ENCODE assay signal across 17 cellular contexts in the genomic region with DNA sequence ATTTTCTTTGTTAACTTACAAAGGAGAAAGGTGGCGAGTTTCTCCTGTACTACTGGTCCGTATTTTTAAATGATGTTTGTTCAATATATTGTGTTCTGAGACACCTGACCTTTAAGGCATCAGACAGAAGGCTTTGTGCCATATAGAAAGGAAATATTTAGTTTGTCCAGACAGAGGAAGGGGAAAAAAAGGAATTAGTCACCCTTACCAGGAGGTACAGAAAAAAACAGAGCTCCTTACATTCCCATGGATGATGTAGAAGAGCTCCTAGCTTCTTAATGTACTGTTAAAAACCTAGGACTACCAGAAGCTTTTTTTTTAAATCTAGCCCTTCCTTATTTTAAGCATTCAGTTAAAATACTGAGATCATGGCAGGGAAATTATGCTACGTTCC. TPM values are rescaled to one million over a fixed set of nuclear protein-coding genes. Genes with fewer than 3 reads are reported as not detected.
DNase-seq lines count a peak whose midpoint lies in the region; ATAC-seq, FAIRE-seq and TF ChIP-seq lines count a peak whose summit lies in the region.
"Had no signal": no experiment of that assay in that cellular context is flagged by ENCODE, and none has a peak within 500 bp of the region (broad histone marks: within the 10 kb centered on the region; RNA-seq: fewer than 3 reads in every experiment).

No MANE protein-coding gene starts in this region.

- no peak for TF ChIP-seq CTCF in SK-N-SH (IDR thresholded peaks at IDR 0.05)
- no peak for TF ChIP-seq CTCF in PC-3 (conservative IDR thresholded peaks at IDR 0.05; ENCODE audit: low read depth, low read length)
- TF ChIP-seq CTCF in choroid plexus epithelial cell (conservative IDR thresholded peaks at IDR 0.05; ENCODE audit: low read depth, low read length): no peak

- H3K36me3 ChIP-seq in SK-N-SH (replicated peaks in 1 of 2; ENCODE audit: control insufficient read depth in 1 of 2, insufficient read depth in 2 of 2, low read length in 1 of 2) (peaks cover 22 to 27% of the 10 kb centered on the region in 2 experiments), PC-3 (ENCODE audit: low read depth, low read length) (peaks cover 18% of the 10 kb centered on the region; the same call in 1 of the 2 replicates)

- CTCF ChIA-PET in SK-N-SH (lab: Yijun Ruan, JAX) (interaction anchor here (1.3 kb wide), 1 partner anchor 136 kb away, joined by 4 read pairs; no protein-coding TSS in a partner anchor), PC-3 (lab: Charles Lee) (no interaction called here)

- H3K9me2 ChIP-seq in SK-N-SH (no peaks in the 10 kb centered on the region), PC-3 (replicated peaks; ENCODE audit: low read length) (no peaks in the 10 kb centered on the region)

- H3K79me2 ChIP-seq in SK-N-SH (ENCODE audit: insufficient read depth) (no peaks in the 10 kb centered on the region), PC-3 (ENCODE audit: low read length) (no peaks in the 10 kb centered on the region)

- 86% methylated on average over 3 of the region's 3 CpGs for WGBS in SK-N-SH (ENCODE audit: low lambda C conversion rate)

- intact Hi-C loops in PC-3 (cut with micrococcal nuclease): loop anchor here (5.0 kb wide), 1 partner anchor 128 kb away; no protein-coding TSS in a partner anchor

- POLR2A ChIA-PET in SK-N-SH (lab: Yijun Ruan, JAX) (no interaction called here), PC-3 (lab: Charles Lee; ENCODE audit: unreplicated experiment) (no interaction called here)

- no peak for DNase-seq in SK-N-SH
- DNase-seq in PC-3: peak; percentile 32
- DNase-seq in choroid plexus epithelial cell (ENCODE audit: low read depth): peak; percentile 21
- DNase-seq in pulmonary artery endothelial cell (ENCODE audit: low read depth, low spot score): peak; percentile 46
- DNase-seq in middle frontal gyrus (ENCODE audit: extremely low spot score, low spot score): no peak
- no peak for DNase-seq in GM19239 (ENCODE audit: insufficient read length, low spot score)
- DNase-seq in COLO829 (ENCODE audit: low spot score): no peak
- DNase-seq: CD8-positive, alpha-beta T cell; EL; H7; Karpas-422; MM.1S; NCI-H2029; NCI-H510A had no signal

- H3K9me3 ChIP-seq in SK-N-SH (no peaks in the 10 kb centered on the region), PC-3 (ENCODE audit: low read length) (no peaks in the 10 kb centered on the region)

- BruUV-seq in PC-3 (replicated peaks; lab: Mats Ljungman, UMichigan): no TSS peak

- H3F3A ChIP-seq in SK-N-SH (replicated peaks; ENCODE audit: insufficient read depth): peaks cover 23% of the 10 kb centered on the region
- H3F3A ChIP-seq in PC-3 (ENCODE audit: low read length, unreplicated experiment): peaks cover 14% of the 10 kb centered on the region

- H3K9ac ChIP-seq in SK-N-SH (no peak overlapping the region), PC-3 (ENCODE audit: low read length) (peak overlapping the region; percentile 10; the same call in 1 of the 2 replicates)

- H3K27ac ChIP-seq in SK-N-SH (ENCODE audit: low read depth in 2 of 2, low read length in 1 of 2): peak overlapping the region; percentile 23 to 30; a peak in 2 of 4 replicates
- peak overlapping the region; percentile 89 for H3K27ac ChIP-seq in PC-3 (ENCODE audit: low read length)
- H3K27ac ChIP-seq: 22Rv1 had no signal

- TF ChIP-seq RAD21 in SK-N-SH (IDR thresholded peaks at IDR 0.05; ENCODE audit: low read length): no peak

- H3K4me1 ChIP-seq in SK-N-SH (ENCODE audit: control insufficient read depth in 1 of 2, insufficient read depth in 2 of 2, low read depth in 1 of 2, low read length in 1 of 2) (peaks cover 28 to 43% of the 10 kb centered on the region in 2 experiments), PC-3 (ENCODE audit: insufficient read depth, low read length) (peaks cover 40% of the 10 kb centered on the region)

- ATAC-seq in SK-N-SH treated with all-trans-retinoic acid at 6 μM for 48 hours: no peak
- no peak for ATAC-seq in PC-3
- ATAC-seq: CD8-positive, alpha-beta T cell; HepG2 had no signal

- no peak for FAIRE-seq in GM19239 (lab: Jason Lieb, UNC)
- FAIRE-seq: HepG2 had no signal

- H2AFZ ChIP-seq in SK-N-SH (ENCODE audit: low read depth) (no peak overlapping the region), PC-3 (ENCODE audit: low read length) (no peak overlapping the region)

- H4K20me1 ChIP-seq in SK-N-SH (ENCODE audit: insufficient read depth) (no peaks in the 10 kb centered on the region), PC-3 (ENCODE audit: low read length) (no peaks in the 10 kb centered on the region)

- H3K27me3 ChIP-seq in SK-N-SH (ENCODE audit: insufficient read depth) (no peaks in the 10 kb centered on the region), PC-3 (ENCODE audit: low read length) (no peaks in the 10 kb centered on the region)

- H3K4me2 ChIP-seq in SK-N-SH (0 out of 2 replicates have a peak overlapping the region, but pooled peaks have one; percentile 9), PC-3 (ENCODE audit: low read length) (no peak overlapping the region)

- TF ChIP-seq EP300 in SK-N-SH (IDR thresholded peaks at IDR 0.05; ENCODE audit: borderline replicate concordance in 1 of 2, low read depth in 1 of 2, low read length in 1 of 2): no peak

- H3K4me3 ChIP-seq in SK-N-SH (ENCODE audit: low read depth in 2 of 2, low read length in 1 of 2) (no peak overlapping the region), PC-3 (ENCODE audit: low read length) (no peak overlapping the region), choroid plexus epithelial cell (ENCODE audit: low read depth, low read length) (no peak overlapping the region)

TF ChIP-seq in SK-N-SH, 30 proteins besides CTCF, POLR2A, EP300 and RAD21 (continues in another document):
- TF ChIP-seq, protein P1, sequence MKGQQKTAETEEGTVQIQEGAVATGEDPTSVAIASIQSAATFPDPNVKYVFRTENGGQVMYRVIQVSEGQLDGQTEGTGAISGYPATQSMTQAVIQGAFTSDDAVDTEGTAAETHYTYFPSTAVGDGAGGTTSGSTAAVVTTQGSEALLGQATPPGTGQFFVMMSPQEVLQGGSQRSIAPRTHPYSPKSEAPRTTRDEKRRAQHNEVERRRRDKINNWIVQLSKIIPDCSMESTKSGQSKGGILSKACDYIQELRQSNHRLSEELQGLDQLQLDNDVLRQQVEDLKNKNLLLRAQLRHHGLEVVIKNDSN (IDR thresholded peaks at IDR 0.05; ENCODE audit: borderline replicate concordance, low read depth): no peak
- TF ChIP-seq NFIC (IDR thresholded peaks at IDR 0.05; ENCODE audit: borderline replicate concordance) (no peak), FOXJ3 (CRISPR knock-in tag; IDR thresholded peaks at IDR 0.05) (no peak), MEF2A (IDR thresholded peaks at IDR 0.05; ENCODE audit: borderline replicate concordance, low read depth) (no peak), RFX5 (IDR thresholded peaks at IDR 0.05; ENCODE audit: low read length) (no peak), TCF12 (IDR thresholded peaks at IDR 0.05) (no peak), GATA2 (CRISPR knock-in tag; IDR thresholded peaks at IDR 0.05) (no peak)
- TF ChIP-seq, protein P2, sequence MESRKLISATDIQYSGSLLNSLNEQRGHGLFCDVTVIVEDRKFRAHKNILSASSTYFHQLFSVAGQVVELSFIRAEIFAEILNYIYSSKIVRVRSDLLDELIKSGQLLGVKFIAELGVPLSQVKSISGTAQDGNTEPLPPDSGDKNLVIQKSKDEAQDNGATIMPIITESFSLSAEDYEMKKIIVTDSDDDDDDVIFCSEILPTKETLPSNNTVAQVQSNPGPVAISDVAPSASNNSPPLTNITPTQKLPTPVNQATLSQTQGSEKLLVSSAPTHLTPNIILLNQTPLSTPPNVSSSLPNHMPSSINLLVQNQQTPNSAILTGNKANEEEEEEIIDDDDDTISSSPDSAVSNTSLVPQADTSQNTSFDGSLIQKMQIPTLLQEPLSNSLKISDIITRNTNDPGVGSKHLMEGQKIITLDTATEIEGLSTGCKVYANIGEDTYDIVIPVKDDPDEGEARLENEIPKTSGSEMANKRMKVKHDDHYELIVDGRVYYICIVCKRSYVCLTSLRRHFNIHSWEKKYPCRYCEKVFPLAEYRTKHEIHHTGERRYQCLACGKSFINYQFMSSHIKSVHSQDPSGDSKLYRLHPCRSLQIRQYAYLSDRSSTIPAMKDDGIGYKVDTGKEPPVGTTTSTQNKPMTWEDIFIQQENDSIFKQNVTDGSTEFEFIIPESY (IDR thresholded peaks at IDR 0.05; ENCODE audit: borderline replicate concordance, low read depth): no peak

TF ChIP-seq in SK-N-SH treated with all-trans-retinoic acid at 6 μM for 48 hours, 23 proteins besides CTCF, POLR2A, EP300 and RAD21 (continues in another document):
- TF ChIP-seq ZC3H10 (CRISPR knock-in tag; IDR thresholded peaks at IDR 0.05) (no peak), ISL1 (CRISPR knock-in tag; IDR thresholded peaks at IDR 0.05) (no peak)
- TF ChIP-seq, protein P3, sequence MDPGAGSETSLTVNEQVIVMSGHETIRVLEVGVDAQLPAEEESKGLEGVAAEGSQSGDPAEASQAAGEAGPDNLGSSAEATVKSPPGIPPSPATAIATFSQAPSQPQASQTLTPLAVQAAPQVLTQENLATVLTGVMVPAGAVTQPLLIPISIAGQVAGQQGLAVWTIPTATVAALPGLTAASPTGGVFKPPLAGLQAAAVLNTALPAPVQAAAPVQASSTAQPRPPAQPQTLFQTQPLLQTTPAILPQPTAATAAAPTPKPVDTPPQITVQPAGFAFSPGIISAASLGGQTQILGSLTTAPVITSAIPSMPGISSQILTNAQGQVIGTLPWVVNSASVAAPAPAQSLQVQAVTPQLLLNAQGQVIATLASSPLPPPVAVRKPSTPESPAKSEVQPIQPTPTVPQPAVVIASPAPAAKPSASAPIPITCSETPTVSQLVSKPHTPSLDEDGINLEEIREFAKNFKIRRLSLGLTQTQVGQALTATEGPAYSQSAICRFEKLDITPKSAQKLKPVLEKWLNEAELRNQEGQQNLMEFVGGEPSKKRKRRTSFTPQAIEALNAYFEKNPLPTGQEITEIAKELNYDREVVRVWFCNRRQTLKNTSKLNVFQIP (CRISPR knock-in tag; IDR thresholded peaks at IDR 0.05; ENCODE audit: borderline replicate concordance, low read depth): no peak

RNA-seq across cellular contexts. Expression of a gene that starts 12.4 kb away (rescaled TPM):
- 2.0 and 2.9 TPM in 2 replicates for polyA plus RNA-seq in SK-N-SH (2012; rRNA removed)
- polyA plus RNA-seq in SK-N-SH (2012; cell fraction: cytosol; rRNA removed): 1.2 and 2.7 TPM in 2 replicates
- 6.3 TPM in 2 replicates for polyA plus RNA-seq in SK-N-SH (2012; cell fraction: nucleus; rRNA removed)
- total RNA-seq in PC-3 (2014; rRNA removed) (not detected in 2 replicates), pulmonary artery endothelial cell (0.26 and 0.60 TPM in 2 replicates)
- total RNA-seq: CD8-positive, alpha-beta T cell; H7; HepG2 had no signal

Comparison
In these comparisons a context has a peak if more than half of its experiments do, and no peak if none do; other contexts are left out.
1. DNase-seq: peak in PC-3 (single experiment), choroid plexus epithelial cell (single experiment) and pulmonary artery endothelial cell (single experiment); none in SK-N-SH (single experiment), middle frontal gyrus (single experiment), GM19239 (single experiment) and COLO829 (single experiment).